30 cellular contexts compared by ENCODE assay signal in the genomic region with DNA sequence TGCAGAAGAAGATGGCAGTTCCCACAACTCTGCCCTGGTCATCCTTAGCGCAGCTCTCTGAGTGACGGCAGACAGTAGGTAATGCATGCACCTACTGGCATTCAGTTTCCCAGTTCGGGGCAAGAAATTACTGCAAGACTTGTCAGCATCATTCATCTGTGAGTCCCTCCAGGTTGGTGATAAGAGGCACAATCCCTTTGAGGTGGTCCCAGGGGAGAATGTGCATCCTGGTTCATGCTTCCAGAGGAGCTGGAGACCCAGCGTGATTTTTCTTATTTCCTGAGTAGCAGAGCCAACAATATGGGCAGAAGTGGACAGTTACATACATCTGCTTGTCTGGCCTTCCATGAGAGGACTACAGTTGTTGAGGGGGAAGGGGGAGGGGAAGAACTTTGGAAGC.
DNase-seq lines count a peak whose midpoint lies in the region; ATAC-seq, FAIRE-seq and TF ChIP-seq lines count a peak whose summit lies in the region.
"Had no signal": no experiment of that assay in that cellular context is flagged by ENCODE, and none has a peak within 500 bp of the region (broad histone marks: within the 10 kb centered on the region; RNA-seq: fewer than 3 reads in every experiment).

No MANE protein-coding gene starts in this region.

- TF ChIP-seq CTCF in A549 (IDR thresholded peaks at IDR 0.05) = no peak
- TF ChIP-seq CTCF in BE2C (IDR thresholded peaks at IDR 0.05; ENCODE audit: low read depth, low read length) = no peak
- no peak for TF ChIP-seq CTCF in K562 (IDR thresholded peaks at IDR 0.05 in 2 of 3, conservative IDR thresholded peaks at IDR 0.05 in 1 of 3; ENCODE audit: insufficient read depth in 2 of 3, low read depth in 1 of 3, low read length in 3 of 3)
- TF ChIP-seq CTCF in osteocyte (IDR thresholded peaks at IDR 0.05) = no peak

- TF ChIP-seq EP300 in A549 (IDR thresholded peaks at IDR 0.05) = no peak
- no peak for TF ChIP-seq EP300 in K562 (IDR thresholded peaks at IDR 0.05; ENCODE audit: low read length)

- H3K27ac Mint-ChIP-seq in osteocyte (ENCODE audit: unreplicated experiment) = peak overlapping the region; percentile 62
- H3K27ac Mint-ChIP-seq: activated naive CD8-positive, alpha-beta T cell; stimulated activated naive CD8-positive, alpha-beta T cell treated with anti-CD3 and anti-CD28 coated beads, Interleukin-15, amount 100 ng/mL, for 72 hours had no signal

- intact Hi-C loops in K562 (cut with micrococcal nuclease) = loop anchor here (5.0 kb wide), 1 partner anchor 159 kb away; no protein-coding TSS in a partner anchor
- intact Hi-C loops in left colon (cut with DNase I, micrococcal nuclease) = no loop called here

- H3K27ac ChIP-seq in A549 (peak overlapping the region; percentile 74 to 84; a peak in 5 of 6 replicates), K562 (ENCODE audit: extremely low read depth, low read depth, low read length) (0 out of 3 replicates have a peak overlapping the region, but pooled peaks have one; percentile 89)
- H3K27ac ChIP-seq: C4-2B, colonic mucosa, HL-60, KMS-11 had no signal

- H3K27me3 ChIP-seq in BE2C (no peaks in the 10 kb centered on the region), K562 (ENCODE audit: control insufficient read depth in 2 of 2, insufficient read depth in 2 of 2, low read length in 2 of 2) (no peaks in the 10 kb centered on the region)
- H3K27me3 ChIP-seq: colonic mucosa, ovary, transverse colon had no signal

- ATAC-seq in A549 (no peak), K562 (no peak), left colon (no peak)
- ATAC-seq: HCT116; naive thymus-derived CD8-positive, alpha-beta T cell; stimulated activated naive CD8-positive, alpha-beta T cell treated with anti-CD3 and anti-CD28 coated beads, Interleukin-15, amount 100 ng/mL, for 72 hours had no signal

- in situ Hi-C loops in K562 (cut with MboI) = no loop called here

- H3K9me3 Mint-ChIP-seq in osteocyte (ENCODE audit: unreplicated experiment) = peaks cover 3% of the 10 kb centered on the region

- no peaks in the 10 kb centered on the region for H3K36me3 Mint-ChIP-seq in osteocyte (ENCODE audit: unreplicated experiment)

- H3K4me1 ChIP-seq in A549 (peaks cover 69% of the 10 kb centered on the region), BE2C (peaks cover 4% of the 10 kb centered on the region; the same call in 1 of the 2 replicates), K562 (replicated peaks in 1 of 2; ENCODE audit: control insufficient read depth in 2 of 2, insufficient read depth in 2 of 2, low read length in 2 of 2) (peaks cover 42 to 76% of the 10 kb centered on the region in 2 experiments)

- H3K9me3 ChIP-seq in A549 (no peaks in the 10 kb centered on the region; the same call in 2 of the 3 replicates), BE2C (no peaks in the 10 kb centered on the region), K562 (replicated peaks; ENCODE audit: control insufficient read depth, insufficient read depth, low read depth, low read length) (no peaks in the 10 kb centered on the region)
- H3K9me3 ChIP-seq: colonic mucosa, ovary, SK-N-SH, transverse colon had no signal

- H3K4me3 ChIP-seq in A549 (no peak overlapping the region), BE2C (ENCODE audit: low read depth, low read length) (no peak overlapping the region), K562 (no peak overlapping the region)
- H3K4me3 ChIP-seq: colonic mucosa, ovary, skin epidermis, transverse colon had no signal

- H3K4me3 Mint-ChIP-seq in osteocyte (ENCODE audit: unreplicated experiment) = no peak overlapping the region
- H3K4me3 Mint-ChIP-seq: activated naive CD8-positive, alpha-beta T cell; naive thymus-derived CD8-positive, alpha-beta T cell; stimulated activated naive CD8-positive, alpha-beta T cell treated with anti-CD3 and anti-CD28 coated beads, Interleukin-15, amount 100 ng/mL, for 72 hours had no signal

- H3K4me1 Mint-ChIP-seq in osteocyte (ENCODE audit: unreplicated experiment) = peaks cover 91% of the 10 kb centered on the region

- TF ChIP-seq POLR2A in A549 (IDR thresholded peaks at IDR 0.05; ENCODE audit: low read length) (no peak), K562 (conservative IDR thresholded peaks at IDR 0.05) (no peak)

- POLR2A ChIA-PET in A549 (lab: Yijun Ruan, JAX) = interaction anchor here (2.3 kb wide), 1 partner anchor 236 kb away, joined by 8 read pairs; a partner anchor contains a TSS
- POLR2A ChIA-PET in K562 (lab: Yijun Ruan, JAX) = interaction anchor here (1.0 to 1.5 kb wide), 2 partner anchors 71 to 195 kb away, joined by 4 to 5 read pairs; no protein-coding TSS in a partner anchor

- no peaks in the 10 kb centered on the region for H4K20me1 ChIP-seq in K562 (replicated peaks; ENCODE audit: control insufficient read depth, insufficient read depth, low read length)

- no peak overlapping the region for H3K9ac ChIP-seq in K562 (ENCODE audit: insufficient read depth in 1 of 2, low read depth in 2 of 2, low read length in 2 of 2)
- H3K9ac ChIP-seq: KMS-11, SK-N-SH had no signal

- TF ChIP-seq RAD21 in A549 (conservative IDR thresholded peaks at IDR 0.05 in 1 of 2, IDR thresholded peaks at IDR 0.05 in 1 of 2) = no peak
- TF ChIP-seq RAD21 in K562 (CRISPR knock-in tag; conservative IDR thresholded peaks at IDR 0.05 in 1 of 2, IDR thresholded peaks at IDR 0.05 in 1 of 2) = no peak

- no peak overlapping the region; the same call in 1 of the 2 replicates for H2AFZ ChIP-seq in K562 (ENCODE audit: low read depth, low read length)

- H3K4me2 ChIP-seq in A549 (peak overlapping the region; percentile 67; the same call in 2 of the 3 replicates), K562 (ENCODE audit: insufficient read depth, low read length) (no peak overlapping the region)
- H3K4me2 ChIP-seq: KMS-11, SK-N-SH had no signal

- BruUV-seq in K562 (replicated peaks; lab: Mats Ljungman, UMichigan) = no TSS peak

- H3K27me3 Mint-ChIP-seq in osteocyte (ENCODE audit: unreplicated experiment) = no peaks in the 10 kb centered on the region
- H3K27me3 Mint-ChIP-seq: activated naive CD8-positive, alpha-beta T cell; naive thymus-derived CD8-positive, alpha-beta T cell; stimulated activated naive CD8-positive, alpha-beta T cell treated with anti-CD3 and anti-CD28 coated beads, Interleukin-15, amount 100 ng/mL, for 72 hours had no signal

- no peak for FAIRE-seq in A549 (lab: Jason Lieb, UNC)
- no peak for FAIRE-seq in K562 (lab: Jason Lieb, UNC)
- FAIRE-seq: kidney had no signal

- 92% methylated on average over 4 of the region's 4 CpGs for WGBS in A549 (ENCODE audit: missing lambda C conversion rate)
- 82% methylated on average over 4 of the region's 4 CpGs for WGBS in K562 (ENCODE audit: insufficient coverage, low coverage, missing lambda C conversion rate)

- CTCF ChIA-PET in A549 (lab: Yijun Ruan, JAX) (interaction anchor here (0.7 to 5.3 kb wide), 4 partner anchors 23 to 238 kb away, joined by 3 to 26 read pairs (median 4); no protein-coding TSS in a partner anchor), K562 (lab: Yijun Ruan, JAX; ENCODE audit: low intra/inter-chr PET ratio) (no interaction called here)

- DNase-seq in A549 (ENCODE audit: low read depth in 1 of 2, low spot score in 1 of 2) (no peak), BE2C (peak; percentile 35), K562 (ENCODE audit: extremely low read depth in 1 of 4, low spot score in 3 of 4) (no peak), osteocyte (ENCODE audit: extremely low spot score, unreplicated experiment) (no peak), left colon (no peak), DMS79 (lab: John Stamatoyannopoulos, UW) (no peak), glomerular visceral epithelial cell (ENCODE audit: extremely low spot score) (no peak)
- DNase-seq: activated CD4-positive, alpha-beta T cell treated with anti-CD3 and anti-CD28 coated beads, Interleukin-2, amount 50 U/mL, for 48 hours; activated effector memory CD4-positive, alpha-beta T cell treated with Interleukin-2 at 50 U/mL for 16 hours; anterior cingulate cortex; Caco-2; colonic mucosa; effector CD8-positive, alpha-beta T cell; glutamatergic neuron; kidney; MM.1S; naive thymus-derived CD8-positive, alpha-beta T cell; NCI-H1417; NCI-H2029 treated with DMSO at 0.1 percent for 48 hours; OCI-M1; SK-N-SH; stimulated activated naive CD8-positive, alpha-beta T cell treated with anti-CD3 and anti-CD28 coated beads, Interleukin-15, amount 100 ng/mL, for 72 hours; transverse colon had no signal

- H3K36me3 ChIP-seq in BE2C (no peaks in the 10 kb centered on the region; the same call in 1 of the 2 replicates), K562 (ENCODE audit: control insufficient read depth, insufficient read depth, low read length) (no peaks in the 10 kb centered on the region; the same call in 1 of the 3 replicates)
- H3K36me3 ChIP-seq: colonic mucosa, ovary, transverse colon had no signal

- H3K79me2 ChIP-seq in K562 (ENCODE audit: control insufficient read depth, insufficient read depth, low read length) = no peaks in the 10 kb centered on the region

- H3K9me1 ChIP-seq in K562 (ENCODE audit: control insufficient read depth, insufficient read depth, low read length) = no peaks in the 10 kb centered on the region

TF ChIP-seq in A549, 52 proteins besides CTCF, POLR2A, EP300 and RAD21 (continues in another document):
- 0 out of 2 replicates have a peak, but pooled peaks have one; percentile 13 for TF ChIP-seq EHF (CRISPR knock-in tag; IDR thresholded peaks at IDR 0.05)

TF ChIP-seq in K562, 482 proteins besides CTCF, POLR2A, EP300 and RAD21:
- TF ChIP-seq THRAP3 (IDR thresholded peaks at IDR 0.05; ENCODE audit: borderline replicate concordance) = no peak
- no peak for TF ChIP-seq ATF1 (CRISPR knock-in tag; IDR thresholded peaks at IDR 0.05)
- TF ChIP-seq ATF1 (tag; IDR thresholded peaks at IDR 0.05) = 0 out of 2 replicates have a peak, but pooled peaks have one; percentile 14
